19 cellular contexts compared by ENCODE assay signal in the genomic region with DNA sequence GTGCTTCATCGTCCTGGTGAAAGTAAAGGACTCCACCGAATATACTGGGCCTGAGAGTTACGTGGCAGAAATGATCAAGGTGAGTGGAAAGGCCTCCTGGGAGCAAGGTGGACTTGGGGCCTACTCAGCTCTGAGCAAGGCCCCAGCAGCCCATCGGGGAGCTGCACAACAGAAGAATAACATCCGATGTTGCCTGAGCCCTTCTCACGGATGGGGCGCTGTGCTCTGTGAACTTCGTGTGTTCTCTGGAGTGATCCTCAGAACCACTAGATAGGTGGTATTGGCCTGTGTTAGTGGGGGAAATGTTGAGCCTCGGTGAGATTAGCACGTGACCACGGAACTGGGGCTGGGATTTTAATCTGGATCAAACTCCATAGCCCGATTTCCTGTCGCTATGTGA.
"Had no signal": no experiment of that assay in that cellular context is flagged by ENCODE, and none has a peak within 500 bp of the region (broad histone marks: within the 10 kb centered on the region; RNA-seq: fewer than 3 reads in every experiment).

No MANE protein-coding gene starts in this region.

- H3K27ac Mint-ChIP-seq: activated CD4-positive, alpha-beta memory T cell treated with anti-CD3 and anti-CD28 coated beads, Interleukin-2, amount 10 ng/mL, durations not matched to agents 7 days and 5 days; brain; nephron; progenitor cell of endocrine pancreas had no signal

- DNase-seq: activated CD4-positive, alpha-beta memory T cell treated with anti-CD3 and anti-CD28 coated beads, Interleukin-2, amount 10 ng/mL, durations not matched to agents 7 days and 5 days; activated CD4-positive, CD25-positive, alpha-beta regulatory T cell treated with anti-CD3 and anti-CD28 coated beads, Interleukin-2, amount 50 U/mL, for 72 hours; activated CD8-positive, alpha-beta memory T cell treated with anti-CD3 and anti-CD28 coated beads, Interleukin-2, amount 50 U/mL, for 4 hours; activated naive CD4-positive, alpha-beta T cell treated with anti-CD3 and anti-CD28 coated beads, Interleukin-2, amount 50 U/mL, for 16 hours; central memory CD4-positive, alpha-beta T cell; colonic mucosa; hippocampal formation; kidney; left lung; mucosa of descending colon; occipital lobe; stimulated activated CD4-positive, alpha-beta T cell treated with anti-CD3 and anti-CD28 coated beads, Interleukin-4, amount 100 ng/mL, for 24 hours; stimulated activated naive CD8-positive, alpha-beta T cell treated with anti-CD3 and anti-CD28 coated beads, Interleukin-15, Interleukin-2, amounts not matched to agents 100 U/mL and 50 U/mL, for 24 hours; T1000; upper lobe of left lung had no signal

- H3K27me3 Mint-ChIP-seq: activated CD4-positive, alpha-beta memory T cell treated with anti-CD3 and anti-CD28 coated beads, Interleukin-2, amount 10 ng/mL, durations not matched to agents 7 days and 5 days; brain had no signal

- ATAC-seq: left lung; mucosa of descending colon; stimulated activated naive CD8-positive, alpha-beta T cell treated with anti-CD3 and anti-CD28 coated beads, Interleukin-15, Interleukin-2, amounts not matched to agents 100 U/mL and 50 U/mL, for 24 hours had no signal

- H3K4me3 Mint-ChIP-seq: activated CD4-positive, alpha-beta memory T cell treated with anti-CD3 and anti-CD28 coated beads, Interleukin-2, amount 10 ng/mL, durations not matched to agents 7 days and 5 days; brain; nephron had no signal

- H3K9me3 ChIP-seq: colonic mucosa, esophagus muscularis mucosa, upper lobe of left lung had no signal
